In the genomic region with DNA sequence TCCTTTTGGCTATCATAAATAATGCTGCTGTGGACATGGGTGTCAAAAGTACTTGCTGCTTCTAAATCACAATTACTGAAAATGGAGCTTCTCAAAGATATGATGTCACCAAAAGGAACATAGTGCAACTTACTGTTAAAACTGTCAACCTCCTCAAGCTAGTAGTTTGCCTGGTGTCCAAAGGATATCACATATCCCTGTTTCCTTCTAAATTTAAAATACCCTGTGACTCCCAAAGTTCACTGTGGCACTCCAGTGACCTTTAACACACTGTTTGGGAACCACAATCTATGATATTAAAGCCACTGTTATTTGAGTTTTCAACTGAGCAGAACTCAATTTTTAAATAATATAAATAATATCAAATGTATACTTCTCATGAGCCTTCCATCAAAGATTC, we compare ENCODE assay signal across 38 cellular contexts.
"Had no signal": no experiment of that assay in that cellular context is flagged by ENCODE, and none has a peak within 500 bp of the region (broad histone marks: within the 10 kb centered on the region; RNA-seq: fewer than 3 reads in every experiment).

No MANE protein-coding gene starts in this region.

- H3K4me1 Mint-ChIP-seq: activated naive CD4-positive, alpha-beta T cell treated with anti-CD3 and anti-CD28 coated beads, Interleukin-2, amount 10 ng/mL, durations not matched to agents 7 days and 5 days; activated naive CD4-positive, alpha-beta T cell treated with anti-CD3 and anti-CD28 coated beads, Interleukin-2, amount 50 U/mL, for 24 hours; activated naive CD8-positive, alpha-beta T cell treated with anti-CD3 and anti-CD28 coated beads for 36 hours; activated naive CD8-positive, alpha-beta T cell treated with anti-CD3 and anti-CD28 coated beads, Interleukin-2, amount 10 ng/mL, durations not matched to agents 7 days and 5 days; activated naive CD8-positive, alpha-beta T cell treated with anti-CD3 and anti-CD28 coated beads, Interleukin-2, amount 50 U/mL, for 24 hours; activated T-helper 17 cell treated with anti-CD3 and anti-CD28 coated beads, Interleukin-2, amount 50 U/mL, for 72 hours; central memory CD8-positive, alpha-beta T cell had no signal

- H3K27ac Mint-ChIP-seq: activated naive CD4-positive, alpha-beta T cell treated with anti-CD3 and anti-CD28 coated beads for 36 hours; activated naive CD4-positive, alpha-beta T cell treated with anti-CD3 and anti-CD28 coated beads, Interleukin-2, amount 10 ng/mL, durations not matched to agents 7 days and 5 days; activated naive CD4-positive, alpha-beta T cell treated with anti-CD3 and anti-CD28 coated beads, Interleukin-2, amount 50 U/mL, for 24 hours; activated naive CD4-positive, alpha-beta T cell treated with anti-CD3 and anti-CD28 coated beads, Interleukin-2, amount 50 U/mL, for 72 hours; activated naive CD8-positive, alpha-beta T cell; activated naive CD8-positive, alpha-beta T cell treated with anti-CD3 and anti-CD28 coated beads for 36 hours; activated naive CD8-positive, alpha-beta T cell treated with anti-CD3 and anti-CD28 coated beads, Interleukin-2, amount 50 U/mL, for 24 hours; activated T-cell treated with anti-CD3 and anti-CD28 coated beads, Interleukin-2, amount 50 U/mL, for 24 hours; activated T-cell treated with anti-CD3 and anti-CD28 coated beads, Interleukin-2, amount 50 U/mL, for 72 hours; activated T-helper 1 cell treated with anti-CD3 and anti-CD28 coated beads, Interleukin-12 subunit alpha, Interleukin-12 subunit beta, Interleukin-2, Interleukin-4 antibody, amounts not matched to agents 30 ng/mL and 10 ng/mL and 1 ng/mL, durations not matched to agents 14 hours and 24 hours and 36 hours; activated T-helper 17 cell treated with anti-CD3 and anti-CD28 coated beads, Interleukin-2, amount 50 U/mL, for 72 hours; activated T-helper 2 cell treated with anti-CD3 and anti-CD28 coated beads, Interferon-gamma antibody, Interleukin-2, Interleukin-4, amounts not matched to agents 10 μg/mL and 5 μg/mL and 100 μg/mL, durations not matched to agents 14 hours and 24 hours and 36 hours; brain had no signal

- H3K36me3 ChIP-seq: adrenal gland, ascending aorta, breast epithelium, cardiac muscle cell had no signal

- H3K27ac ChIP-seq: adrenal gland, ascending aorta, body of pancreas, breast epithelium, cardiac muscle cell had no signal

- H3K4me3 Mint-ChIP-seq: activated naive CD4-positive, alpha-beta T cell treated with anti-CD3 and anti-CD28 coated beads for 36 hours; activated naive CD4-positive, alpha-beta T cell treated with anti-CD3 and anti-CD28 coated beads, Interleukin-2, amount 10 ng/mL, durations not matched to agents 7 days and 5 days; activated naive CD4-positive, alpha-beta T cell treated with anti-CD3 and anti-CD28 coated beads, Interleukin-2, amount 50 U/mL, for 24 hours; activated naive CD8-positive, alpha-beta T cell; activated naive CD8-positive, alpha-beta T cell treated with anti-CD3 and anti-CD28 coated beads for 36 hours; activated naive CD8-positive, alpha-beta T cell treated with anti-CD3 and anti-CD28 coated beads, Interleukin-2, amount 10 ng/mL, durations not matched to agents 7 days and 5 days; activated naive CD8-positive, alpha-beta T cell treated with anti-CD3 and anti-CD28 coated beads, Interleukin-2, amount 50 U/mL, for 24 hours; activated T-cell treated with anti-CD3 and anti-CD28 coated beads, Interleukin-2, amount 50 U/mL, for 24 hours; activated T-cell treated with anti-CD3 and anti-CD28 coated beads, Interleukin-2, amount 50 U/mL, for 4 hours; activated T-cell treated with anti-CD3 and anti-CD28 coated beads, Interleukin-2, amount 50 U/mL, for 72 hours; activated T-helper 1 cell treated with anti-CD3 and anti-CD28 coated beads, Interleukin-12 subunit alpha, Interleukin-12 subunit beta, Interleukin-2, Interleukin-4 antibody, amounts not matched to agents 30 ng/mL and 10 ng/mL and 1 ng/mL, durations not matched to agents 14 hours and 24 hours and 36 hours; activated T-helper 17 cell treated with anti-CD3 and anti-CD28 coated beads, Interleukin-2, amount 50 U/mL, for 72 hours; brain; central memory CD8-positive, alpha-beta T cell had no signal

- H3K9me3 Mint-ChIP-seq: activated naive CD4-positive, alpha-beta T cell treated with anti-CD3 and anti-CD28 coated beads for 36 hours; activated naive CD4-positive, alpha-beta T cell treated with anti-CD3 and anti-CD28 coated beads, Interleukin-2, amount 10 ng/mL, durations not matched to agents 7 days and 5 days; activated naive CD4-positive, alpha-beta T cell treated with anti-CD3 and anti-CD28 coated beads, Interleukin-2, amount 50 U/mL, for 24 hours; activated naive CD4-positive, alpha-beta T cell treated with anti-CD3 and anti-CD28 coated beads, Interleukin-2, amount 50 U/mL, for 72 hours; activated naive CD8-positive, alpha-beta T cell treated with anti-CD3 and anti-CD28 coated beads for 36 hours; activated naive CD8-positive, alpha-beta T cell treated with anti-CD3 and anti-CD28 coated beads, Interleukin-2, amount 10 ng/mL, durations not matched to agents 7 days and 5 days; activated naive CD8-positive, alpha-beta T cell treated with anti-CD3 and anti-CD28 coated beads, Interleukin-2, amount 50 U/mL, for 24 hours; activated T-cell treated with anti-CD3 and anti-CD28 coated beads, Interleukin-2, amount 50 U/mL, for 24 hours; activated T-cell treated with anti-CD3 and anti-CD28 coated beads, Interleukin-2, amount 50 U/mL, for 4 hours; activated T-cell treated with anti-CD3 and anti-CD28 coated beads, Interleukin-2, amount 50 U/mL, for 72 hours; activated T-helper 1 cell treated with anti-CD3 and anti-CD28 coated beads, Interleukin-12 subunit alpha, Interleukin-12 subunit beta, Interleukin-2, Interleukin-4 antibody, amounts not matched to agents 30 ng/mL and 10 ng/mL and 1 ng/mL, durations not matched to agents 14 hours and 24 hours and 36 hours; activated T-helper 17 cell treated with anti-CD3 and anti-CD28 coated beads, Interleukin-2, amount 50 U/mL, for 72 hours; activated T-helper 2 cell treated with anti-CD3 and anti-CD28 coated beads, Interferon-gamma antibody, Interleukin-2, Interleukin-4, amounts not matched to agents 10 μg/mL and 5 μg/mL and 100 μg/mL, durations not matched to agents 14 hours and 24 hours and 36 hours; brain; central memory CD8-positive, alpha-beta T cell had no signal

- H3K4me3 ChIP-seq: adrenal gland, ascending aorta, body of pancreas, breast epithelium, cardiac muscle cell had no signal

- H3K4me1 ChIP-seq: adrenal gland, ascending aorta, breast epithelium had no signal

- H3K9me3 ChIP-seq: adrenal gland, ascending aorta, body of pancreas, breast epithelium had no signal

- H3K36me3 Mint-ChIP-seq: activated naive CD4-positive, alpha-beta T cell treated with anti-CD3 and anti-CD28 coated beads, Interleukin-2, amount 10 ng/mL, durations not matched to agents 7 days and 5 days; activated naive CD4-positive, alpha-beta T cell treated with anti-CD3 and anti-CD28 coated beads, Interleukin-2, amount 50 U/mL, for 72 hours; activated naive CD8-positive, alpha-beta T cell treated with anti-CD3 and anti-CD28 coated beads for 36 hours; activated naive CD8-positive, alpha-beta T cell treated with anti-CD3 and anti-CD28 coated beads, Interleukin-2, amount 10 ng/mL, durations not matched to agents 7 days and 5 days had no signal

- DNase-seq: activated effector memory CD4-positive, alpha-beta T cell treated with anti-CD3 and anti-CD28 coated beads, Interleukin-2, amount 50 U/mL, for 16 hours; activated effector memory CD4-positive, alpha-beta T cell treated with Interleukin-2 at 50 U/mL for 16 hours; activated gamma-delta T cell; activated gamma-delta T cell treated with Interleukin-2 at 50 U/mL for 16 hours; activated naive CD4-positive, alpha-beta T cell; activated naive CD4-positive, alpha-beta T cell treated with anti-CD3 and anti-CD28 coated beads for 36 hours; activated naive CD4-positive, alpha-beta T cell treated with anti-CD3 and anti-CD28 coated beads, Interleukin-2, amount 10 ng/mL, durations not matched to agents 7 days and 5 days; activated naive CD4-positive, alpha-beta T cell treated with anti-CD3 and anti-CD28 coated beads, Interleukin-2, amount 50 U/mL, for 16 hours; activated naive CD4-positive, alpha-beta T cell treated with Interleukin-2 at 50 U/mL for 16 hours; activated naive CD8-positive, alpha-beta T cell treated with anti-CD3 and anti-CD28 coated beads for 36 hours; activated naive CD8-positive, alpha-beta T cell treated with anti-CD3 and anti-CD28 coated beads, Interleukin-2, amount 10 ng/mL, durations not matched to agents 7 days and 5 days; activated naive CD8-positive, alpha-beta T cell treated with anti-CD3 and anti-CD28 coated beads, Interleukin-2, amount 50 U/mL, for 24 hours; activated T-cell treated with anti-CD3 and anti-CD28 coated beads, Interleukin-2, amount 50 U/mL, for 1 hour; activated T-cell treated with anti-CD3 and anti-CD28 coated beads, Interleukin-2, amount 50 U/mL, for 24 hours; activated T-cell treated with anti-CD3 and anti-CD28 coated beads, Interleukin-2, amount 50 U/mL, for 4 hours; activated T-cell treated with anti-CD3 and anti-CD28 coated beads, Interleukin-2, amount 50 U/mL, for 48 hours; activated T-cell treated with anti-CD3 and anti-CD28 coated beads, Interleukin-2, amount 50 U/mL, for 72 hours; adrenal gland; amniotic stem cell; amygdala; anterior cingulate cortex; aorta; body of pancreas; caudate nucleus; central memory CD4-positive, alpha-beta T cell; cerebellar nuclear complex had no signal

- H3K27me3 Mint-ChIP-seq: activated naive CD4-positive, alpha-beta T cell treated with anti-CD3 and anti-CD28 coated beads, Interleukin-2, amount 50 U/mL, for 24 hours; activated naive CD8-positive, alpha-beta T cell treated with anti-CD3 and anti-CD28 coated beads for 36 hours; activated naive CD8-positive, alpha-beta T cell treated with anti-CD3 and anti-CD28 coated beads, Interleukin-2, amount 50 U/mL, for 24 hours; brain had no signal

- FAIRE-seq: bronchial epithelial cell had no signal

- H3K27me3 ChIP-seq: adrenal gland, ascending aorta, body of pancreas, breast epithelium, cardiac muscle cell had no signal
